In the genomic region with DNA sequence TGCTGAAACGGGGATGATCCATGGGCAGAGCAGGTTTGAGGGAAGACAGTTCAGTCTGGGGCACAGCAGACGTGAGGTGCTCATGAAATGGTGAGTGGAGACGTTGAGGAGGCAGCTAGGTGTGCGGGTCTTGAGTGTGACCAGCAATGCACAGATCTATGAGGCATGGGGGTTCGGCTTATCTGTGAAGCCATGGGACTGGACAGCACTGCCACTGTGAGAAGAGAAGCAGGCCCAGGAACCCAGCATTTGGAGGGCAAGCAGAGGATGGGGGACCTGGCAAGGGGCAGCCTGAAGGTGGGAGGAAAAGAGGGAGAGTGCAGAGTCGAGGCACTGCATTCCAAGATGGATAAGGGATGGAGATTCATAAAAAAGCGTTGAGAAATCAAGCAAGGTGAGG, we compare ENCODE assay signal across 23 cellular contexts. TPM values are rescaled to one million over a fixed set of nuclear protein-coding genes. Genes with fewer than 3 reads are reported as not detected.
DNase-seq lines count a peak whose midpoint lies in the region; ATAC-seq and TF ChIP-seq lines count a peak whose summit lies in the region.
"Had no signal": no experiment of that assay in that cellular context is flagged by ENCODE, and none has a peak within 500 bp of the region (broad histone marks: within the 10 kb centered on the region; RNA-seq: fewer than 3 reads in every experiment).

No MANE protein-coding gene starts in this region.

- no CpG with 5 or more reads among the region's 7 CpGs for WGBS in H9 (ENCODE audit: extremely low coverage, insufficient read length, low lambda C conversion rate)

- no peak overlapping the region for H2BK20ac ChIP-seq in H9 (ENCODE audit: low read depth, low read length, poor library complexity, severe bottlenecking)

- no peaks in the 10 kb centered on the region for H3K9me3 ChIP-seq in H9 (ENCODE audit: control insufficient read depth, low read depth, low read length)
- H3K9me3 ChIP-seq: pancreas, upper lobe of left lung had no signal

- H3K23me2 ChIP-seq in H9 (ENCODE audit: insufficient read length, low read depth, low read length, poor library complexity, severe bottlenecking), result no peaks in the 10 kb centered on the region

- no peak overlapping the region for H2AK5ac ChIP-seq in H9 (ENCODE audit: insufficient read length, low read length)

- no peaks in the 10 kb centered on the region for H4K20me1 ChIP-seq in H9 (ENCODE audit: control insufficient read depth, insufficient read depth, insufficient read length)

- H2BK15ac ChIP-seq in H9 (ENCODE audit: low read depth, low read length), result no peak overlapping the region

- H3K4me1 ChIP-seq in H9 (ENCODE audit: insufficient read depth, low read length), result no peaks in the 10 kb centered on the region
- H3K4me1 ChIP-seq: pancreas had no signal

- no peak overlapping the region for H3K18ac ChIP-seq in H9 (ENCODE audit: insufficient read length, low read depth, low read length)

- no peak overlapping the region for H4K5ac ChIP-seq in H9 (ENCODE audit: insufficient read length, low read depth, low read length)

- H3K36me3 Mint-ChIP-seq in activated T-cell treated with anti-CD3 and anti-CD28 coated beads, Interleukin-2, amount 50 U/mL, for 72 hours (ENCODE audit: insufficient read depth in 2 of 2), result peaks cover 34 to 48% of the 10 kb centered on the region in 2 donors
- H3K36me3 Mint-ChIP-seq in H9 (ENCODE audit: insufficient read depth in 1 of 3, low read depth in 3 of 3), result peaks cover 5 to 27% (median 18%) of the 10 kb centered on the region in 3 experiments; a peak in 5 of 7 replicates
- peaks cover 24% of the 10 kb centered on the region for H3K36me3 Mint-ChIP-seq in central memory CD8-positive, alpha-beta T cell (ENCODE audit: insufficient read depth)

- no peaks in the 10 kb centered on the region for H3K27me3 Mint-ChIP-seq in activated T-cell treated with anti-CD3 and anti-CD28 coated beads, Interleukin-2, amount 50 U/mL, for 72 hours (ENCODE audit: low read depth)
- peaks cover 7% of the 10 kb centered on the region for H3K27me3 Mint-ChIP-seq in H9 (ENCODE audit: low read depth)
- H3K27me3 Mint-ChIP-seq in central memory CD8-positive, alpha-beta T cell, result no peaks in the 10 kb centered on the region

- no peak overlapping the region for H3K23ac ChIP-seq in H9 (ENCODE audit: insufficient read length, low read depth, low read length)

- H3T11ph ChIP-seq in H9 (ENCODE audit: low read length), result no peak overlapping the region

- H3K9me3 Mint-ChIP-seq in activated T-cell treated with anti-CD3 and anti-CD28 coated beads, Interleukin-2, amount 50 U/mL, for 72 hours, result no peaks in the 10 kb centered on the region
- H3K9me3 Mint-ChIP-seq in H9, result no peaks in the 10 kb centered on the region
- no peaks in the 10 kb centered on the region for H3K9me3 Mint-ChIP-seq in central memory CD8-positive, alpha-beta T cell
- H3K9me3 Mint-ChIP-seq: nephron had no signal

- no peak overlapping the region for H4K91ac ChIP-seq in H9 (ENCODE audit: insufficient read length, low read depth, low read length)

- H3K4ac ChIP-seq in H9 (ENCODE audit: low read depth, low read length), result no peak overlapping the region

- no peak overlapping the region for H3K4me2 ChIP-seq in H9 (ENCODE audit: insufficient read depth, insufficient read length, low read length)

- H2BK5ac ChIP-seq in H9 (ENCODE audit: insufficient read length, low read length), result no peak overlapping the region

- H3K79me1 ChIP-seq in H9 (ENCODE audit: insufficient read depth, low read depth, low read length, poor library complexity, severe bottlenecking), result no peaks in the 10 kb centered on the region

- H3K14ac ChIP-seq in H9 (ENCODE audit: insufficient read depth, low read length), result no peak overlapping the region

- TF ChIP-seq CTCF in H9 (conservative IDR thresholded peaks at IDR 0.05), result 0 out of 3 replicates have a peak, but pooled peaks have one; percentile 5

- DNase-seq in activated T-cell treated with anti-CD3 and anti-CD28 coated beads, Interleukin-2, amount 50 U/mL, for 72 hours, result no peak
- no peak for DNase-seq in activated T-cell treated with anti-CD3 and anti-CD28 coated beads, Interleukin-2, amount 50 U/mL, for 1 hour
- DNase-seq in H9, result no peak
- no peak for DNase-seq in central memory CD8-positive, alpha-beta T cell (ENCODE audit: low spot score in 2 of 2)
- DNase-seq in stimulated activated CD8-positive, alpha-beta memory T cell treated with anti-CD3 and anti-CD28 coated beads, Interleukin-4, amount 100 ng/mL, for 48 hours, result peak; percentile 23
- no peak for DNase-seq in DMS79 (lab: John Stamatoyannopoulos, UW)
- DNase-seq: amniotic stem cell, brain microvascular endothelial cell, C1 segment of cervical spinal cord, Calu3, DND-41, KBM-7, MM.1S, NCI-H1417, NCI-H2081, NCI-H748 treated with DMSO at 0.1 percent for 48 hours, substantia nigra, upper lobe of left lung had no signal

- no peak overlapping the region for H2AFZ ChIP-seq in H9 (ENCODE audit: low read length)

- H3K9ac ChIP-seq in H9 (ENCODE audit: extremely low read depth, insufficient read length, low read length), result no peak overlapping the region

- H3K27ac Mint-ChIP-seq in activated T-cell treated with anti-CD3 and anti-CD28 coated beads, Interleukin-2, amount 50 U/mL, for 72 hours, result peak overlapping the region; percentile 7
- H3K27ac Mint-ChIP-seq in H9, result no peak overlapping the region
- peak overlapping the region; percentile 35 for H3K27ac Mint-ChIP-seq in central memory CD8-positive, alpha-beta T cell (ENCODE audit: low read depth)
- H3K27ac Mint-ChIP-seq: nephron had no signal

- no peaks in the 10 kb centered on the region for H3K79me2 ChIP-seq in H9 (ENCODE audit: insufficient read depth, low read length)

- H3K27me3 ChIP-seq in H9 (ENCODE audit: insufficient read depth, low read length), result no peaks in the 10 kb centered on the region; the same call in 1 of the 2 replicates
- H3K27me3 ChIP-seq: brain microvascular endothelial cell, pancreas, upper lobe of left lung had no signal

- no peak overlapping the region for H3K27ac ChIP-seq in H9 (ENCODE audit: insufficient read length, low read depth, low read length)
- H3K27ac ChIP-seq: brain microvascular endothelial cell, epithelial cell of prostate, pancreas had no signal

- H2BK12ac ChIP-seq in H9 (ENCODE audit: insufficient read length, low read depth, low read length), result no peak overlapping the region

- no peak for ATAC-seq in activated T-cell treated with anti-CD3 and anti-CD28 coated beads, Interleukin-2, amount 50 U/mL, for 72 hours (replicated peaks in 1 of 2)
- ATAC-seq in central memory CD8-positive, alpha-beta T cell (replicated peaks; ENCODE audit: extremely low read depth, poor library complexity, severe bottlenecking), result no peak
- no peak for ATAC-seq in HG03280 (IDR thresholded peaks at IDR 0.05; ENCODE audit: unreplicated experiment)
- ATAC-seq in GM19397 (IDR thresholded peaks at IDR 0.05; ENCODE audit: unreplicated experiment), result no peak
- ATAC-seq: pancreas had no signal

- peaks cover 21% of the 10 kb centered on the region for H3K4me1 Mint-ChIP-seq in activated T-cell treated with anti-CD3 and anti-CD28 coated beads, Interleukin-2, amount 50 U/mL, for 72 hours (ENCODE audit: low read depth)
- H3K4me1 Mint-ChIP-seq in H9, result peaks cover 0 to 7% of the 10 kb centered on the region in 2 experiments; a peak in 2 of 4 replicates
- peaks cover 5% of the 10 kb centered on the region for H3K4me1 Mint-ChIP-seq in central memory CD8-positive, alpha-beta T cell

- H3K4me3 Mint-ChIP-seq in activated T-cell treated with anti-CD3 and anti-CD28 coated beads, Interleukin-2, amount 50 U/mL, for 72 hours, result no peak overlapping the region
- no peak overlapping the region for H3K4me3 Mint-ChIP-seq in H9
- no peak overlapping the region for H3K4me3 Mint-ChIP-seq in central memory CD8-positive, alpha-beta T cell
- H3K4me3 Mint-ChIP-seq: nephron had no signal

- no peak overlapping the region for H4K8ac ChIP-seq in H9 (replicated peaks; ENCODE audit: insufficient read length, low read depth, low read length)

- H3K56ac ChIP-seq in H9 (ENCODE audit: insufficient read length, low read depth, low read length), result peak overlapping the region; percentile 3

- H2BK120ac ChIP-seq in H9 (ENCODE audit: low read depth, low read length, poor library complexity, severe bottlenecking), result no peak overlapping the region

RNA-seq across cellular contexts. Expression of a gene that starts 8.0 kb away (rescaled TPM):
- total RNA-seq in activated T-cell treated with anti-CD3 and anti-CD28 coated beads, Interleukin-2, amount 50 U/mL, for 72 hours, result 10 to 100 TPM; 46.3 to 83.0 TPM
- 2.3 and 3.2 TPM in 2 replicates for total RNA-seq in H9 (2021)

Comparison
In these comparisons a context has a peak if more than half of its experiments do, and no peak if none do; other contexts are left out.
1. H3K27ac Mint-ChIP-seq: peak in activated T-cell treated with anti-CD3 and anti-CD28 coated beads, Interleukin-2, amount 50 U/mL, for 72 hours (single experiment) and central memory CD8-positive, alpha-beta T cell (single experiment); none in H9 (0 of 3).
2. RNA of a gene that starts 8.0 kb away (total RNA-seq): 46.3 to 83.0 TPM in activated T-cell treated with anti-CD3 and anti-CD28 coated beads, Interleukin-2, amount 50 U/mL, for 72 hours; 2.3 to 3.2 TPM in H9; every median in the first group is over 10 times any median in the second.